ENCODE assay signal across 17 cellular contexts in the genomic region with DNA sequence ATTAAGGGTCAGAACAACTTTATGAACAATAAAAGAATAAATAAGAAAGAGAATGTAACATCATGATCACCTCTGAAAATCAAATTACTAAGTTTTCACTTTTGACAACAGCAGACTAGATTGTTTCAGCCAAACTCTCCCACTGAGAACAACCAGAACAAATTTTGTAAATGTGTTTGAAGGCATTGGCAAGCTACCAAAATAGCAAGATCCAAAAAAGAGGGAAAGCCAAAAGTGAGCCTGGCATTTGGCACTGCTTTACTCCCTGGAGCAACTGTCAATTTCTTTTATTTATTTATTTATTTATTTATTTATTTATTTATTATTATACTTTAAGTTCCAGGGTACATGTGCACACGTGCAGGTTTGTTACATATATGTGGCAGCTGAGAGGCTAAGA.
DNase-seq lines count a peak whose midpoint lies in the region; TF ChIP-seq lines count a peak whose summit lies in the region.
"Had no signal": no experiment of that assay in that cellular context is flagged by ENCODE, and none has a peak within 500 bp of the region (broad histone marks: within the 10 kb centered on the region; RNA-seq: fewer than 3 reads in every experiment).

No MANE protein-coding gene starts in this region.

- H3K4me3 ChIP-seq in sigmoid colon = no peak overlapping the region
- no peak overlapping the region for H3K4me3 ChIP-seq in esophagus muscularis mucosa
- H3K4me3 ChIP-seq: BLaER1 treated with 17β-estradiol and CSF1 and Interleukin-3, amounts not matched to agents 10 nM and 100 nM; GM23248; K562 had no signal

- H3K27me3 ChIP-seq in sigmoid colon = no peaks in the 10 kb centered on the region
- no peaks in the 10 kb centered on the region for H3K27me3 ChIP-seq in esophagus muscularis mucosa
- H3K27me3 ChIP-seq: BLaER1 treated with 17β-estradiol and CSF1 and Interleukin-3, amounts not matched to agents 10 nM and 100 nM had no signal

- H3K4me1 ChIP-seq in sigmoid colon (peaks cover 0 to 9% (median 3%) of the 10 kb centered on the region in 4 donors), esophagus muscularis mucosa (peaks cover 0 to 8% (median 0%) of the 10 kb centered on the region in 4 donors)
- H3K4me1 ChIP-seq: BLaER1 treated with 17β-estradiol and CSF1 and Interleukin-3, amounts not matched to agents 10 nM and 100 nM had no signal

- H3K27ac ChIP-seq in sigmoid colon (no peak overlapping the region), esophagus muscularis mucosa (replicated peaks in 1 of 4) (no peak overlapping the region)
- H3K27ac ChIP-seq: 22Rv1; BLaER1 treated with 17β-estradiol and CSF1 and Interleukin-3, amounts not matched to agents 10 nM and 100 nM; GM23248 had no signal

- no peaks in the 10 kb centered on the region for H3K9me3 ChIP-seq in sigmoid colon
- no peaks in the 10 kb centered on the region for H3K9me3 ChIP-seq in esophagus muscularis mucosa

- TF ChIP-seq EP300 in sigmoid colon (IDR thresholded peaks at IDR 0.05) = no peak
- no peak for TF ChIP-seq EP300 in esophagus muscularis mucosa (IDR thresholded peaks at IDR 0.05)

- no peaks in the 10 kb centered on the region for H3K36me3 ChIP-seq in sigmoid colon
- H3K36me3 ChIP-seq in esophagus muscularis mucosa = no peaks in the 10 kb centered on the region

- TF ChIP-seq POLR2A in sigmoid colon (IDR thresholded peaks at IDR 0.05) (no peak), esophagus muscularis mucosa (IDR thresholded peaks at IDR 0.05; ENCODE audit: low read depth) (no peak)

- 90 to 91% methylated on average over 1 of the region's 1 CpG for WGBS in sigmoid colon, 2 donors
- 87% methylated on average over 1 of the region's 1 CpG for WGBS in esophagus muscularis mucosa

- intact Hi-C loops in sigmoid colon (cut with DNase I) (no loop called here), esophagus muscularis mucosa (cut with DNase I) (no loop called here)

- DNase-seq in DMS 273 (lab: John Stamatoyannopoulos, UW; ENCODE audit: unreplicated experiment) = peak; percentile 11
- no peak for DNase-seq in DMS 273 treated with DMSO at 0.1 percent for 48 hours (lab: John Stamatoyannopoulos, UW)
- peak; percentile 63 for DNase-seq in cerebellar cortex (ENCODE audit: low spot score)
- peak; percentile 43 for DNase-seq in medulla oblongata (ENCODE audit: extremely low spot score)
- no peak for DNase-seq in kidney glomerular epithelial cell (lab: John Stamatoyannopoulos, UW)
- DNase-seq in sigmoid colon = no peak
- no peak for DNase-seq in esophagus muscularis mucosa (ENCODE audit: extremely low spot score)
- DNase-seq: AML-193; Calu3; CD4-positive, CD25-positive, alpha-beta regulatory T cell; DMS153; DMS79 treated with DMSO at 0.1 percent for 48 hours; GF-D8; GM23248 had no signal

- TF ChIP-seq CTCF in sigmoid colon (IDR thresholded peaks at IDR 0.05) (no peak), esophagus muscularis mucosa (IDR thresholded peaks at IDR 0.05) (no peak)

Comparison
In these comparisons a context has a peak if more than half of its experiments do, and no peak if none do; other contexts are left out.
1. DNase-seq: peak in DMS 273 (single experiment), cerebellar cortex (single experiment) and medulla oblongata (single experiment); none in DMS 273 treated with DMSO at 0.1 percent for 48 hours (single experiment), kidney glomerular epithelial cell (single experiment), sigmoid colon (single experiment) and esophagus muscularis mucosa (single experiment).